In genomic region chr6:75300206-75300605, GRCh38 we compare ENCODE assay signal across 2 cellular contexts.
TF ChIP-seq lines count a peak whose summit lies in the region.

No MANE protein-coding gene starts in this region.

TF ChIP-seq in A549, 52 proteins besides CTCF, POLR2A, EP300 and RAD21:
- TF ChIP-seq MAX (IDR thresholded peaks at IDR 0.05) (no peak), SREBF2 (IDR thresholded peaks at IDR 0.05) (no peak), HOXA7 (CRISPR knock-in tag; IDR thresholded peaks at IDR 0.05) (no peak), BHLHE40 (IDR thresholded peaks at IDR 0.05; ENCODE audit: low read depth, low read length) (no peak), NFE2L2 (conservative IDR thresholded peaks at IDR 0.05; ENCODE audit: low read length) (no peak), ZNF302 (CRISPR knock-in tag; IDR thresholded peaks at IDR 0.05) (no peak), ZC3H11A (IDR thresholded peaks at IDR 0.05) (no peak), MAZ (IDR thresholded peaks at IDR 0.05; ENCODE audit: borderline replicate concordance, low read depth, low read length) (no peak), KDM5A (IDR thresholded peaks at IDR 0.05) (no peak), EHF (CRISPR knock-in tag; IDR thresholded peaks at IDR 0.05) (no peak), FOXS1 (CRISPR knock-in tag; IDR thresholded peaks at IDR 0.05) (no peak), GATA3 (IDR thresholded peaks at IDR 0.05; ENCODE audit: borderline replicate concordance) (no peak), JUN (IDR thresholded peaks at IDR 0.05) (no peak), NPAS2 (CRISPR knock-in tag; IDR thresholded peaks at IDR 0.05; ENCODE audit: borderline replicate concordance) (no peak), RARB (CRISPR knock-in tag; IDR thresholded peaks at IDR 0.05) (no peak), E2F6 (IDR thresholded peaks at IDR 0.05; ENCODE audit: borderline replicate concordance, low read depth) (no peak), JUNB (IDR thresholded peaks at IDR 0.05) (no peak), ZFP36 (IDR thresholded peaks at IDR 0.05; ENCODE audit: borderline replicate concordance, partially characterized antibody) (no peak)
- TF ChIP-seq, protein P1, sequence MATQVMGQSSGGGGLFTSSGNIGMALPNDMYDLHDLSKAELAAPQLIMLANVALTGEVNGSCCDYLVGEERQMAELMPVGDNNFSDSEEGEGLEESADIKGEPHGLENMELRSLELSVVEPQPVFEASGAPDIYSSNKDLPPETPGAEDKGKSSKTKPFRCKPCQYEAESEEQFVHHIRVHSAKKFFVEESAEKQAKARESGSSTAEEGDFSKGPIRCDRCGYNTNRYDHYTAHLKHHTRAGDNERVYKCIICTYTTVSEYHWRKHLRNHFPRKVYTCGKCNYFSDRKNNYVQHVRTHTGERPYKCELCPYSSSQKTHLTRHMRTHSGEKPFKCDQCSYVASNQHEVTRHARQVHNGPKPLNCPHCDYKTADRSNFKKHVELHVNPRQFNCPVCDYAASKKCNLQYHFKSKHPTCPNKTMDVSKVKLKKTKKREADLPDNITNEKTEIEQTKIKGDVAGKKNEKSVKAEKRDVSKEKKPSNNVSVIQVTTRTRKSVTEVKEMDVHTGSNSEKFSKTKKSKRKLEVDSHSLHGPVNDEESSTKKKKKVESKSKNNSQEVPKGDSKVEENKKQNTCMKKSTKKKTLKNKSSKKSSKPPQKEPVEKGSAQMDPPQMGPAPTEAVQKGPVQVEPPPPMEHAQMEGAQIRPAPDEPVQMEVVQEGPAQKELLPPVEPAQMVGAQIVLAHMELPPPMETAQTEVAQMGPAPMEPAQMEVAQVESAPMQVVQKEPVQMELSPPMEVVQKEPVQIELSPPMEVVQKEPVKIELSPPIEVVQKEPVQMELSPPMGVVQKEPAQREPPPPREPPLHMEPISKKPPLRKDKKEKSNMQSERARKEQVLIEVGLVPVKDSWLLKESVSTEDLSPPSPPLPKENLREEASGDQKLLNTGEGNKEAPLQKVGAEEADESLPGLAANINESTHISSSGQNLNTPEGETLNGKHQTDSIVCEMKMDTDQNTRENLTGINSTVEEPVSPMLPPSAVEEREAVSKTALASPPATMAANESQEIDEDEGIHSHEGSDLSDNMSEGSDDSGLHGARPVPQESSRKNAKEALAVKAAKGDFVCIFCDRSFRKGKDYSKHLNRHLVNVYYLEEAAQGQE (IDR thresholded peaks at IDR 0.05): no peak
TF ChIP-seq in A549: peak in this region for 0.

TF ChIP-seq in IMR-90, 13 proteins besides CTCF, POLR2A, EP300 and RAD21:
- TF ChIP-seq RCOR1 (IDR thresholded peaks at IDR 0.05; ENCODE audit: insufficient replicate concordance, low read length) (no peak), RFX5 (IDR thresholded peaks at IDR 0.05; ENCODE audit: low read depth, low read length) (no peak), CEBPB (IDR thresholded peaks at IDR 0.05; ENCODE audit: low read depth, low read length) (no peak)
